Comparison of ENCODE assay signal across 5 cellular contexts in the genomic region with DNA sequence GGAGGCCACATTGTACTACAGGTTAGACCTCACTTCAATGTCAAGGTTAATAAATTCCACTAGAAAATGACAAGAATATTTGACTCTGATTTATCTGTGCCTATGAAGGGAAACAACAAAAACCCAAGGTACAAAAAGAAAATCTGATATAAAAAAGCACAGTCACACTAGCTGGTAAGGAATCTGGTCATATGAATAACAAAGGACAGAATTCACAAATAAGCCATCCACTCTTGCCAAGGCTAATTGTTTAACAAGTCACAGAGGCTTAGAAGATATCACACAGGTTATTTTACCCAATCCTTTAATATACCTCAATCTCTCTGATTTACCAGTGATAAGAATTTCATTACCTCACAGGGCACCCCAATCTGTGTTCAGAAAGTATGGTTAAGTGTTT. TPM values are rescaled to one million over a fixed set of nuclear protein-coding genes. Genes with fewer than 3 reads are reported as not detected.
"Had no signal": no experiment of that assay in that cellular context is flagged by ENCODE, and none has a peak within 500 bp of the region (broad histone marks: within the 10 kb centered on the region; RNA-seq: fewer than 3 reads in every experiment).

No MANE protein-coding gene starts in this region.

- ATAC-seq: K562 had no signal

- H3K4me3 ChIP-seq: K562 had no signal

- DNase-seq: GOT3, H7, HCEC 1CT, IMR-90 had no signal

RNA-seq across cellular contexts. Expression of gene IRF5, which starts 47.9 kb away (rescaled TPM):
- polyA plus RNA-seq: K562 had no signal
